In the genomic region with DNA sequence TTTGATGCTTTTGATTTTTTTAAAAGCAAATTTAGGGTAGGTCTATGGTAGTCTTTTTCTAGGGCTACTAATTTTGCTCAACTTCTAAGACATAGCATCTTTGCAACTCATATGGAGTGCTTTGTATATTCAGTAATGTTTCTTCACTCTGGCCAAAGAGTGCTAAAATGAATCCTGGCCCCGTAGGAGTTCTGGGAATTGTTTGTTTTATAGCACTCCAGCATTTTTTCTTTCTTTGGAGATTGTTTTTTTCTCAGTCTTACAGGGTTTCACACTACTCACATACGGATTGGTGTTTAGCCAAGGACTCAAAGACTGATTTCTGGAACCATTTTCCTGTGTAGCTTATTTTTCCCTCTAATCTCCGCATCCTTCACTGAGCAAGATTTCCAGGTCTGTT, we compare ENCODE assay signal across 34 cellular contexts. TPM values are rescaled to one million over a fixed set of nuclear protein-coding genes. Genes with fewer than 3 reads are reported as not detected.
DNase-seq lines count a peak whose midpoint lies in the region; FAIRE-seq and TF ChIP-seq lines count a peak whose summit lies in the region.
"Had no signal": no experiment of that assay in that cellular context is flagged by ENCODE, and none has a peak within 500 bp of the region (broad histone marks: within the 10 kb centered on the region; RNA-seq: fewer than 3 reads in every experiment).

No MANE protein-coding gene starts in this region.

- no peaks in the 10 kb centered on the region for H3K9me1 ChIP-seq in endothelial cell of umbilical vein (replicated peaks; ENCODE audit: control insufficient read depth, extremely low read depth, insufficient read depth, low read length)

- CTCF ChIA-PET in endothelial cell of umbilical vein (lab: Charles Lee): no interaction called here

- H3K4me3 ChIP-seq in adipocyte (ENCODE audit: low read length) (no peak overlapping the region), endothelial cell of umbilical vein (replicated peaks in 1 of 3; ENCODE audit: insufficient read depth in 1 of 3, low read depth in 1 of 3, low read length in 3 of 3) (no peak overlapping the region)
- H3K4me3 ChIP-seq: adrenal gland, body of pancreas, colonic mucosa, GM12878, pancreas, right atrium auricular region had no signal

- dilution Hi-C loops in endothelial cell of umbilical vein (cut with MboI; ENCODE audit: extremely low pct_ligation_motif_present, low sequenced_read_pairs): no loop called here

- TF ChIP-seq CTCF in endothelial cell of umbilical vein (IDR thresholded peaks at IDR 0.05; ENCODE audit: extremely low read depth in 1 of 2, insufficient read depth in 1 of 2, low read depth in 1 of 2, low read length in 2 of 2): no peak
- no peak for TF ChIP-seq CTCF in mesothelial cell of epicardium (IDR thresholded peaks at IDR 0.05; ENCODE audit: unreplicated experiment)

- H3K4me2 ChIP-seq in endothelial cell of umbilical vein (ENCODE audit: insufficient read depth, low read length): no peak overlapping the region

- H3K9me3 ChIP-seq in adipocyte (ENCODE audit: control insufficient read depth, low read length) (no peaks in the 10 kb centered on the region), endothelial cell of umbilical vein (replicated peaks; ENCODE audit: control insufficient read depth, insufficient read depth, low read length) (no peaks in the 10 kb centered on the region)
- H3K9me3 ChIP-seq: adrenal gland, body of pancreas, colonic mucosa, pancreas, right atrium auricular region had no signal

- no peaks in the 10 kb centered on the region for H3K27me3 Mint-ChIP-seq in mesothelial cell of epicardium (ENCODE audit: low read depth)

- no peak for TF ChIP-seq POLR2A in endothelial cell of umbilical vein (IDR thresholded peaks at IDR 0.05; ENCODE audit: low read depth, low read length)

- POLR2A ChIA-PET in endothelial cell of umbilical vein (lab: Charles Lee): no interaction called here

- no peaks in the 10 kb centered on the region for H3K4me1 Mint-ChIP-seq in mesothelial cell of epicardium
- H3K4me1 Mint-ChIP-seq: activated CD4-positive, alpha-beta T cell treated with anti-CD3 and anti-CD28 coated beads, Interleukin-2, amount 10 ng/mL, durations not matched to agents 24 days and 14 days had no signal

- no peaks in the 10 kb centered on the region for H3K9me3 Mint-ChIP-seq in mesothelial cell of epicardium
- H3K9me3 Mint-ChIP-seq: activated CD4-positive, alpha-beta T cell treated with anti-CD3 and anti-CD28 coated beads, Interleukin-2, amount 10 ng/mL, durations not matched to agents 24 days and 14 days; activated T-cell treated with anti-CD3 and anti-CD28 coated beads, Interleukin-2, amount 50 U/mL, for 4 hours; natural killer cell treated with Interleukin-12 subunit alpha and Interleukin-12 subunit beta and Interleukin-15 and Interleukin-18, amount 100 ng/mL, for 72 hours had no signal

- H3K4me3 Mint-ChIP-seq in mesothelial cell of epicardium: no peak overlapping the region
- H3K4me3 Mint-ChIP-seq: activated CD4-positive, alpha-beta T cell treated with anti-CD3 and anti-CD28 coated beads, Interleukin-2, amount 10 ng/mL, durations not matched to agents 24 days and 14 days; activated T-cell treated with anti-CD3 and anti-CD28 coated beads, Interleukin-2, amount 50 U/mL, for 4 hours; natural killer cell treated with Interleukin-12 subunit alpha and Interleukin-12 subunit beta and Interleukin-15 and Interleukin-18, amount 100 ng/mL, for 72 hours had no signal

- H3K36me3 ChIP-seq in adipocyte (ENCODE audit: control insufficient read depth, insufficient read depth, low read length, severe bottlenecking): no peaks in the 10 kb centered on the region
- H3K36me3 ChIP-seq in endothelial cell of umbilical vein (ENCODE audit: control insufficient read depth in 2 of 2, extremely low read depth in 1 of 2, insufficient read depth in 2 of 2, low read length in 2 of 2): no peaks in the 10 kb centered on the region
- H3K36me3 ChIP-seq: adrenal gland, colonic mucosa, pancreas, right atrium auricular region, WERI-Rb-1 had no signal

- intact Hi-C loops in endothelial cell of umbilical vein (cut with micrococcal nuclease): no loop called here

- peak overlapping the region; percentile 19 for H2AFZ ChIP-seq in endothelial cell of umbilical vein (ENCODE audit: low read depth, low read length)

- H4K20me1 ChIP-seq in endothelial cell of umbilical vein (replicated peaks; ENCODE audit: control insufficient read depth, extremely low read depth, insufficient read depth, low read length): no peaks in the 10 kb centered on the region

- BruUV-seq in endothelial cell of umbilical vein (replicated peaks; lab: Mats Ljungman, UMichigan): no TSS peak

- H3K27me3 ChIP-seq in adipocyte (replicated peaks; ENCODE audit: control insufficient read depth, insufficient read depth, low read length) (no peaks in the 10 kb centered on the region), endothelial cell of umbilical vein (ENCODE audit: control insufficient read depth in 2 of 2, insufficient read depth in 2 of 2, low read length in 2 of 2) (no peaks in the 10 kb centered on the region)
- H3K27me3 ChIP-seq: adrenal gland, body of pancreas, colonic mucosa, pancreas, right atrium auricular region had no signal

- H3K79me2 ChIP-seq in endothelial cell of umbilical vein (ENCODE audit: control insufficient read depth, insufficient read depth, low read length): no peaks in the 10 kb centered on the region

- H3K27ac ChIP-seq in endothelial cell of umbilical vein (ENCODE audit: insufficient read depth, low read depth, low read length): no peak overlapping the region
- H3K27ac ChIP-seq: adrenal gland, body of pancreas, colonic mucosa, pancreas, WERI-Rb-1 had no signal

- no peaks in the 10 kb centered on the region for H3K36me3 Mint-ChIP-seq in mesothelial cell of epicardium
- H3K36me3 Mint-ChIP-seq: natural killer cell treated with Interleukin-12 subunit alpha and Interleukin-12 subunit beta and Interleukin-15 and Interleukin-18, amount 100 ng/mL, for 72 hours had no signal

- peak overlapping the region; percentile 40 for H3K27ac Mint-ChIP-seq in mesothelial cell of epicardium
- H3K27ac Mint-ChIP-seq: activated CD4-positive, alpha-beta T cell treated with anti-CD3 and anti-CD28 coated beads, Interleukin-2, amount 10 ng/mL, durations not matched to agents 24 days and 14 days; natural killer cell treated with Interleukin-12 subunit alpha and Interleukin-12 subunit beta and Interleukin-15 and Interleukin-18, amount 100 ng/mL, for 72 hours had no signal

- peaks cover 43% of the 10 kb centered on the region for H3K4me1 ChIP-seq in adipocyte (ENCODE audit: control insufficient read depth, insufficient read depth, low read length)
- H3K4me1 ChIP-seq in endothelial cell of umbilical vein (ENCODE audit: control insufficient read depth, extremely low read depth, insufficient read depth, low read length): peaks cover 3% of the 10 kb centered on the region
- H3K4me1 ChIP-seq: adrenal gland, body of pancreas, colonic mucosa, pancreas had no signal

- peak overlapping the region; percentile 12 for H3K9ac ChIP-seq in adipocyte (ENCODE audit: low read length)
- no peak overlapping the region for H3K9ac ChIP-seq in endothelial cell of umbilical vein (replicated peaks; ENCODE audit: extremely low read depth, insufficient read depth, low read length)

- no peak for FAIRE-seq in endothelial cell of umbilical vein (lab: Jason Lieb, UNC)
- FAIRE-seq: GM12878, pancreas had no signal

- no peak for DNase-seq in adipocyte (ENCODE audit: low read depth)
- no peak for DNase-seq in endothelial cell of umbilical vein (ENCODE audit: low read depth, low spot score)
- no peak for DNase-seq in mesothelial cell of epicardium (ENCODE audit: low spot score in 2 of 2, unreplicated experiment in 2 of 2)
- DNase-seq in stromal cell of bone marrow (ENCODE audit: low read depth): peak; percentile 22
- DNase-seq in NCI-H2227 treated with DMSO at 0.1 percent for 48 hours (lab: John Stamatoyannopoulos, UW): no peak
- no peak for DNase-seq in NCI-H524 treated with DMSO at 0.1 percent for 48 hours (lab: John Stamatoyannopoulos, UW)
- no peak for DNase-seq in MV-4-11 (lab: John Stamatoyannopoulos, UW)
- DNase-seq: activated naive CD4-positive, alpha-beta T cell; activated T-cell treated with anti-CD3 and anti-CD28 coated beads, Interleukin-2, amount 50 U/mL, for 4 hours; adrenal gland; body of pancreas; colonic mucosa; effector memory CD4-positive, alpha-beta T cell; Kasumi-1; left ventricle myocardium superior; NCI-H1048; NCI-H1694 treated with DMSO at 0.1 percent for 48 hours; NCI-H2171; NCI-H524; pancreas; SHP77; stimulated activated CD4-positive, alpha-beta T cell treated with anti-CD3 and anti-CD28 coated beads, Interleukin-12 subunit alpha, Interleukin-12 subunit beta, amount 100 ng/mL, for 4 hours; stimulated activated CD4-positive, alpha-beta T cell treated with anti-CD3 and anti-CD28 coated beads, Interleukin-4, amount 100 ng/mL, for 1 hour; SW 1271; T-helper 9 cell; WERI-Rb-1 had no signal

TF ChIP-seq in endothelial cell of umbilical vein, 7 proteins besides CTCF, POLR2A, EP300 and RAD21 (continues in another document):
- TF ChIP-seq POLR2AphosphoS5 (IDR thresholded peaks at IDR 0.05; ENCODE audit: insufficient read depth, low read depth, low read length): no peak
- no peak for TF ChIP-seq EZH2 (IDR thresholded peaks at IDR 0.05; ENCODE audit: borderline replicate concordance, low read depth, low read length, severe bottlenecking)
- TF ChIP-seq JUN (IDR thresholded peaks at IDR 0.05; ENCODE audit: borderline replicate concordance, insufficient read depth, insufficient read length, low read depth): no peak
- TF ChIP-seq MYC (IDR thresholded peaks at IDR 0.05; ENCODE audit: low read depth, low read length): no peak

RNA-seq across cellular contexts. Expression of a gene that starts 6.4 kb away (rescaled TPM):
- total RNA-seq in endothelial cell of umbilical vein (not detected in 2 replicates), mesothelial cell of epicardium (not detected in 3 replicates)
- polyA plus RNA-seq in endothelial cell of umbilical vein: not detected in 2 replicates
- not detected in 2 replicates for polyA plus RNA-seq in endothelial cell of umbilical vein (2011; cell fraction: cytosol; rRNA removed)
- not detected in 2 replicates for polyA plus RNA-seq in endothelial cell of umbilical vein (2011; cell fraction: nucleus; rRNA removed)
- not detected in 2 replicates for polyA plus RNA-seq in endothelial cell of umbilical vein (2012)
- polyA minus RNA-seq in endothelial cell of umbilical vein: 1.1 TPM in 1 of 2 replicates, not detected in the other
- not detected for polyA minus RNA-seq in endothelial cell of umbilical vein (2011; cell fraction: cytosol; rRNA and poly(A)+ RNA removed)
- polyA minus RNA-seq in endothelial cell of umbilical vein (2011; cell fraction: nucleus; rRNA and poly(A)+ RNA removed): not detected in 2 replicates
- total RNA-seq: activated CD4-positive, alpha-beta T cell treated with anti-CD3 and anti-CD28 coated beads, Interleukin-2, amount 10 ng/mL, durations not matched to agents 24 days and 14 days; activated T-cell treated with anti-CD3 and anti-CD28 coated beads, Interleukin-2, amount 50 U/mL, for 4 hours; body of pancreas; colonic mucosa; glomerular endothelial cell; GM12878; left ventricle myocardium superior; natural killer cell treated with Interleukin-12 subunit alpha and Interleukin-12 subunit beta and Interleukin-15 and Interleukin-18, amount 100 ng/mL, for 72 hours; right atrium auricular region; subcutaneous adipose tissue; urinary bladder had no signal
- polyA plus RNA-seq: adrenal gland, esophagus, GM12878, pancreas, urinary bladder had no signal

RNA-seq across cellular contexts. Expression of a gene that starts 40.8 kb away (rescaled TPM):
- total RNA-seq in endothelial cell of umbilical vein (not detected in 2 replicates), mesothelial cell of epicardium (not detected in 3 replicates)
- not detected in 2 replicates for polyA plus RNA-seq in endothelial cell of umbilical vein
- polyA plus RNA-seq in endothelial cell of umbilical vein (2011; cell fraction: cytosol; rRNA removed): not detected in 2 replicates
- polyA plus RNA-seq in endothelial cell of umbilical vein (2011; cell fraction: nucleus; rRNA removed): not detected in 2 replicates
- not detected in 2 replicates for polyA plus RNA-seq in endothelial cell of umbilical vein (2012)
- not detected in 2 replicates for polyA minus RNA-seq in endothelial cell of umbilical vein
- not detected for polyA minus RNA-seq in endothelial cell of umbilical vein (2011; cell fraction: cytosol; rRNA and poly(A)+ RNA removed)
- 0.48 TPM in 1 of 2 replicates, not detected in the other for polyA minus RNA-seq in endothelial cell of umbilical vein (2011; cell fraction: nucleus; rRNA and poly(A)+ RNA removed)
- total RNA-seq: activated CD4-positive, alpha-beta T cell treated with anti-CD3 and anti-CD28 coated beads, Interleukin-2, amount 10 ng/mL, durations not matched to agents 24 days and 14 days; activated T-cell treated with anti-CD3 and anti-CD28 coated beads, Interleukin-2, amount 50 U/mL, for 4 hours; body of pancreas; colonic mucosa; glomerular endothelial cell; GM12878; left ventricle myocardium superior; natural killer cell treated with Interleukin-12 subunit alpha and Interleukin-12 subunit beta and Interleukin-15 and Interleukin-18, amount 100 ng/mL, for 72 hours; pancreas; right atrium auricular region had no signal
- polyA plus RNA-seq: adrenal gland, esophagus, GM12878, pancreas, urinary bladder had no signal
